9 cellular contexts compared by ENCODE assay signal in the genomic region with DNA sequence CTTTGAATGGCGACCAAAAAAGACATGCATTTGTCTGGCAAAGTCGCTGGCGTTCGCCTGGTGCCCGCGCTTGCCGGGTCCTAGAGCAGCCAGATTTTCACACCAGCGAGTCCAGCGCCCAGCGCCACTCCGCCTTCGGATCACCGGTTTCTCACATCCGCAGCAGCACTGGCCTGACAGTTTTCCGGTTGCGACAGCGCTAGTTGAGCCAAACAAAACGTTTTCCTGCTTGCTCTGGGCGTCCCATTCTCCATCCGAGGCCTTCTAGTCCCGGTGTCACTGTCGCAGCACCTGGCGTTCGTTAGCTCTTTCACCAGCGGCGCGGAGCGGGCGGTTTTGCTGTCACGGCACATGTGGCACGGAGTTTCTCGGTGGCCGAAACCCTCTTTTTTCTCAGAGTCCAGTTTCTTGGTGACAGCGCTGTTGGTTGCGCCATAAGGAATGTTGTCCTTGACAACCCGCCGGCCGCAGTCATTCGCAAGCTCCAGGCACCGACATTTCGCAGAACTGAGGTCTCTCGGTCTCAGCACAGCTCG. TPM values are rescaled to one million over a fixed set of nuclear protein-coding genes. Genes with fewer than 3 reads are reported as not detected.
A peak's percentile ranks its signal among the peaks of the same experiment; 100 is the strongest.
DNase-seq lines count a peak whose midpoint lies in the region; ATAC-seq, FAIRE-seq and TF ChIP-seq lines count a peak whose summit lies in the region.
"Had no signal": no experiment of that assay in that cellular context is flagged by ENCODE, and none has a peak within 500 bp of the region (broad histone marks: within the 10 kb centered on the region; RNA-seq: fewer than 3 reads in every experiment).

No MANE protein-coding gene starts in this region.

- H3K9me3 Mint-ChIP-seq in T-helper 1 cell treated with Interleukin-12 subunit alpha and Interleukin-12 subunit beta and Interleukin-4 antibody, amounts not matched to agents 30 μg/mL and 1 μg/mL, for 36 hours = no peaks in the 10 kb centered on the region
- peaks cover 10% of the 10 kb centered on the region for H3K9me3 Mint-ChIP-seq in astrocyte (ENCODE audit: unreplicated experiment)

- no peaks in the 10 kb centered on the region for H4K20me1 ChIP-seq in Karpas-422 (ENCODE audit: insufficient read depth, low read depth, low read length)
- no peaks in the 10 kb centered on the region for H4K20me1 ChIP-seq in astrocyte (ENCODE audit: insufficient read depth, low read length)

- H3K27ac ChIP-seq in Karpas-422 (ENCODE audit: low read length) = no peak overlapping the region
- peak overlapping the region; percentile 86 for H3K27ac ChIP-seq in astrocyte (ENCODE audit: low read depth, low read length)
- peak overlapping the region; percentile 81 to 99 (median 94) for H3K27ac ChIP-seq in skin epidermis

- H3K27ac Mint-ChIP-seq in T-helper 1 cell treated with Interleukin-12 subunit alpha and Interleukin-12 subunit beta and Interleukin-4 antibody, amounts not matched to agents 30 μg/mL and 1 μg/mL, for 36 hours = peak overlapping the region; percentile 100
- H3K27ac Mint-ChIP-seq in astrocyte (ENCODE audit: unreplicated experiment) = peak overlapping the region; percentile 66

- no peaks in the 10 kb centered on the region for H3K9me2 ChIP-seq in Karpas-422 (replicated peaks; ENCODE audit: insufficient read depth, low read length)

- H3K36me3 ChIP-seq in Karpas-422 (ENCODE audit: insufficient read depth, low read length) (no peaks in the 10 kb centered on the region), astrocyte (ENCODE audit: insufficient read depth, low read length) (no peaks in the 10 kb centered on the region)

- no peak for TF ChIP-seq CTCF in astrocyte (IDR thresholded peaks at IDR 0.05; ENCODE audit: insufficient read depth, low read depth, low read length)

- peak overlapping the region; percentile 74 for H3K4me3 ChIP-seq in Karpas-422 (ENCODE audit: low read length)
- peak overlapping the region; percentile 81 for H3K4me3 ChIP-seq in astrocyte (ENCODE audit: insufficient read depth, low read depth, low read length)
- peak overlapping the region; percentile 51 to 64 (median 54) for H3K4me3 ChIP-seq in skin epidermis

- ATAC-seq in GM21825 (IDR thresholded peaks at IDR 0.05; ENCODE audit: unreplicated experiment) = peak; percentile 54

- H3K4me1 ChIP-seq in Karpas-422 (ENCODE audit: low read length) = peaks cover 36% of the 10 kb centered on the region
- H3K4me1 ChIP-seq in astrocyte (ENCODE audit: insufficient read depth, low read length) = peaks cover 6% of the 10 kb centered on the region

- no peaks in the 10 kb centered on the region for H3K79me2 ChIP-seq in Karpas-422 (ENCODE audit: low read length)
- peaks cover 33% of the 10 kb centered on the region for H3K79me2 ChIP-seq in astrocyte (ENCODE audit: insufficient read depth, low read length)

- H3K27me3 ChIP-seq in Karpas-422 (ENCODE audit: low read length) = no peaks in the 10 kb centered on the region
- no peaks in the 10 kb centered on the region for H3K27me3 ChIP-seq in astrocyte (ENCODE audit: insufficient read depth, low read length)

- peaks cover 11% of the 10 kb centered on the region for H3K36me3 Mint-ChIP-seq in T-helper 1 cell treated with Interleukin-12 subunit alpha and Interleukin-12 subunit beta and Interleukin-4 antibody, amounts not matched to agents 30 μg/mL and 1 μg/mL, for 36 hours (ENCODE audit: low read depth)
- H3K36me3 Mint-ChIP-seq in astrocyte (ENCODE audit: low read depth, unreplicated experiment) = no peaks in the 10 kb centered on the region

- H3K9ac ChIP-seq in Karpas-422 (ENCODE audit: low read length) = peak overlapping the region; percentile 73
- peak overlapping the region; percentile 89 for H3K9ac ChIP-seq in astrocyte (ENCODE audit: low read length)

- H3K4me1 Mint-ChIP-seq in T-helper 1 cell treated with Interleukin-12 subunit alpha and Interleukin-12 subunit beta and Interleukin-4 antibody, amounts not matched to agents 30 μg/mL and 1 μg/mL, for 36 hours (ENCODE audit: low read depth) = peaks cover 48% of the 10 kb centered on the region
- no peaks in the 10 kb centered on the region for H3K4me1 Mint-ChIP-seq in astrocyte (ENCODE audit: low read depth, unreplicated experiment)

- DNase-seq in EL = peak; percentile 70
- peak; percentile 80 for DNase-seq in Karpas-422
- DNase-seq in astrocyte (ENCODE audit: low read depth) = peak; percentile 82
- DNase-seq in iPS-NIHi11 (ENCODE audit: low spot score) = peak; percentile 47
- DNase-seq in NCI-H774 (lab: John Stamatoyannopoulos, UW) = no peak

- peak overlapping the region; percentile 92 for H3K4me2 ChIP-seq in Karpas-422 (ENCODE audit: low read depth, low read length, poor library complexity, severe bottlenecking)
- H3K4me2 ChIP-seq in astrocyte (ENCODE audit: low read length) = peak overlapping the region; percentile 96

- H3K9me3 ChIP-seq in Karpas-422 (ENCODE audit: low read length) = no peaks in the 10 kb centered on the region
- H3K9me3 ChIP-seq in astrocyte (ENCODE audit: insufficient read depth, low read depth, low read length) = no peaks in the 10 kb centered on the region

- H3K27me3 Mint-ChIP-seq in T-helper 1 cell treated with Interleukin-12 subunit alpha and Interleukin-12 subunit beta and Interleukin-4 antibody, amounts not matched to agents 30 μg/mL and 1 μg/mL, for 36 hours (ENCODE audit: low read depth) = no peaks in the 10 kb centered on the region
- H3K27me3 Mint-ChIP-seq in astrocyte (ENCODE audit: low read depth, unreplicated experiment) = peaks cover 12% of the 10 kb centered on the region

- H3K4me3 Mint-ChIP-seq in T-helper 1 cell treated with Interleukin-12 subunit alpha and Interleukin-12 subunit beta and Interleukin-4 antibody, amounts not matched to agents 30 μg/mL and 1 μg/mL, for 36 hours = peak overlapping the region; percentile 94
- H3K4me3 Mint-ChIP-seq in astrocyte (ENCODE audit: unreplicated experiment) = peak overlapping the region; percentile 80

- peak overlapping the region; percentile 85 for H2AFZ ChIP-seq in Karpas-422 (ENCODE audit: low read length)
- peak overlapping the region; percentile 86 for H2AFZ ChIP-seq in astrocyte (ENCODE audit: low read depth, low read length)

- no peak for FAIRE-seq in astrocyte (lab: Jason Lieb, UNC)
- FAIRE-seq: frontal cortex had no signal

RNA-seq across cellular contexts. Expression of gene ANXA2R, which starts 48.0 kb away (rescaled TPM):
- 9.0 and 15.3 TPM in 2 replicates for total RNA-seq in Karpas-422 (2014; rRNA removed; shearing (Covaris generic); ENCODE audit: low replicate concordance)
- 0.50 and 0.77 TPM in 2 replicates for total RNA-seq in astrocyte
